In genomic region chr5:151047814-151048425, GRCh38 we compare ENCODE assay signal across 8 cellular contexts. TPM values are rescaled to one million over a fixed set of nuclear protein-coding genes. Genes with fewer than 3 reads are reported as not detected.
DNase-seq lines count a peak whose midpoint lies in the region; ATAC-seq, FAIRE-seq and TF ChIP-seq lines count a peak whose summit lies in the region.

No MANE protein-coding gene starts in this region.

- no peak for FAIRE-seq in HTR-8/SVneo (lab: Jason Lieb, UNC)

- ATAC-seq in activated naive CD8-positive, alpha-beta T cell treated with anti-CD3 and anti-CD28 coated beads, Interleukin-2, amount 10 ng/mL, durations not matched to agents 7 days and 5 days (ENCODE audit: low read depth): peak; percentile 64
- peak; percentile 76 to 83 for ATAC-seq in upper lobe of left lung (ENCODE audit: low FRiP score in 2 of 2)

- H3K4me1 Mint-ChIP-seq in activated naive CD8-positive, alpha-beta T cell treated with anti-CD3 and anti-CD28 coated beads, Interleukin-2, amount 10 ng/mL, durations not matched to agents 7 days and 5 days: peaks cover 13% of the 10 kb centered on the region

- no peak overlapping the region for H3K27ac ChIP-seq in HL-60 (replicated peaks)
- H3K27ac ChIP-seq in upper lobe of left lung: peak overlapping the region in 2 of 4 donors; percentile 48 to 52

- no peaks in the 10 kb centered on the region for H3K27me3 Mint-ChIP-seq in activated naive CD8-positive, alpha-beta T cell treated with anti-CD3 and anti-CD28 coated beads, Interleukin-2, amount 10 ng/mL, durations not matched to agents 7 days and 5 days

- no peak for TF ChIP-seq EP300 in upper lobe of left lung (IDR thresholded peaks at IDR 0.05)

- no peak overlapping the region for H3K4me3 Mint-ChIP-seq in activated naive CD8-positive, alpha-beta T cell treated with anti-CD3 and anti-CD28 coated beads, Interleukin-2, amount 10 ng/mL, durations not matched to agents 7 days and 5 days

- H3K9me3 Mint-ChIP-seq in activated naive CD8-positive, alpha-beta T cell treated with anti-CD3 and anti-CD28 coated beads, Interleukin-2, amount 10 ng/mL, durations not matched to agents 7 days and 5 days: no peaks in the 10 kb centered on the region

- H3K9me3 ChIP-seq in upper lobe of left lung: no peaks in the 10 kb centered on the region

- TF ChIP-seq CTCF in HL-60 (IDR thresholded peaks at IDR 0.05; ENCODE audit: insufficient read depth, low read length): peak; percentile 61
- peak; percentile 67 to 89 (median 82) for TF ChIP-seq CTCF in upper lobe of left lung (IDR thresholded peaks at IDR 0.05)

- no peak overlapping the region for H3K4me3 ChIP-seq in HL-60 (replicated peaks; ENCODE audit: insufficient read depth, low read length)
- H3K4me3 ChIP-seq in upper lobe of left lung: no peak overlapping the region

- peak; percentile 43 for DNase-seq in stimulated activated CD4-positive, alpha-beta T cell treated with anti-CD3 and anti-CD28 coated beads, Interleukin-15, amount 100 ng/mL, for 24 hours
- DNase-seq in stimulated activated CD4-positive, alpha-beta T cell treated with anti-CD3 and anti-CD28 coated beads, Interleukin-1b, Interleukin-23, amount 100 ng/mL, for 48 hours: no peak
- DNase-seq in HL-60 (ENCODE audit: low read depth in 1 of 2, low spot score in 1 of 2): no peak
- no peak for DNase-seq in activated naive CD8-positive, alpha-beta T cell treated with anti-CD3 and anti-CD28 coated beads, Interleukin-2, amount 10 ng/mL, durations not matched to agents 7 days and 5 days
- DNase-seq in iPS DF 19.7 (ENCODE audit: low read depth, low spot score): peak; percentile 23
- no peak for DNase-seq in upper lobe of left lung
- DNase-seq in GF-D8 (lab: John Stamatoyannopoulos, UW): no peak
- no peak for DNase-seq in HTR-8/SVneo (ENCODE audit: insufficient read length, low spot score)

- H3K27me3 ChIP-seq in HL-60 (ENCODE audit: insufficient read depth, poor library complexity, severe bottlenecking): no peaks in the 10 kb centered on the region
- H3K27me3 ChIP-seq in upper lobe of left lung: no peaks in the 10 kb centered on the region

- H3K36me3 ChIP-seq in upper lobe of left lung: peaks cover 12 to 94% (median 69%) of the 10 kb centered on the region in 4 donors

- POLR2A ChIA-PET in activated naive CD8-positive, alpha-beta T cell treated with anti-CD3 and anti-CD28 coated beads, Interleukin-2, amount 10 ng/mL, durations not matched to agents 7 days and 5 days (lab: Charles Lee): no interaction called here

- TF ChIP-seq POLR2A in upper lobe of left lung (IDR thresholded peaks at IDR 0.05): no peak

- 66 to 69% methylated on average over 13 of the region's 13 CpGs for WGBS in upper lobe of left lung, 2 donors

- peaks cover 34% of the 10 kb centered on the region for H3K36me3 Mint-ChIP-seq in activated naive CD8-positive, alpha-beta T cell treated with anti-CD3 and anti-CD28 coated beads, Interleukin-2, amount 10 ng/mL, durations not matched to agents 7 days and 5 days

- no peak overlapping the region for H3K27ac Mint-ChIP-seq in activated naive CD8-positive, alpha-beta T cell treated with anti-CD3 and anti-CD28 coated beads, Interleukin-2, amount 10 ng/mL, durations not matched to agents 7 days and 5 days

- H3K4me1 ChIP-seq in upper lobe of left lung: peaks cover 11 to 18% (median 15%) of the 10 kb centered on the region in 4 donors

RNA-seq across cellular contexts. Expression of gene GPX3, which starts 27.5 kb away (rescaled TPM):
- total RNA-seq in activated naive CD8-positive, alpha-beta T cell treated with anti-CD3 and anti-CD28 coated beads, Interleukin-2, amount 10 ng/mL, durations not matched to agents 7 days and 5 days: not detected
- total RNA-seq in upper lobe of left lung: 1,000 to 10,000 TPM in 4 of 6 donors, 100 to 1,000 TPM in 2; 876 to 1,536 (median 1,027) TPM

RNA-seq across cellular contexts. Expression of gene TNIP1, which starts 32.9 kb away (rescaled TPM):
- 100 to 1,000 TPM; 172 to 176 TPM for total RNA-seq in activated naive CD8-positive, alpha-beta T cell treated with anti-CD3 and anti-CD28 coated beads, Interleukin-2, amount 10 ng/mL, durations not matched to agents 7 days and 5 days
- 100 to 1,000 TPM; 109 to 166 (median 130) TPM for total RNA-seq in upper lobe of left lung

Comparison
In these comparisons a context has a peak if more than half of its experiments do, and no peak if none do; other contexts are left out.
1. DNase-seq: peak in stimulated activated CD4-positive, alpha-beta T cell treated with anti-CD3 and anti-CD28 coated beads, Interleukin-15, amount 100 ng/mL, for 24 hours (single experiment) and iPS DF 19.7 (single experiment); none in stimulated activated CD4-positive, alpha-beta T cell treated with anti-CD3 and anti-CD28 coated beads, Interleukin-1b, Interleukin-23, amount 100 ng/mL, for 48 hours (single experiment), HL-60 (0 of 2), activated naive CD8-positive, alpha-beta T cell treated with anti-CD3 and anti-CD28 coated beads, Interleukin-2, amount 10 ng/mL, durations not matched to agents 7 days and 5 days (single experiment), upper lobe of left lung (0 of 2), GF-D8 (single experiment) and HTR-8/SVneo (single experiment).
2. RNA of gene GPX3, which starts 27.5 kb away (total RNA-seq): 876 to 1,536 TPM in upper lobe of left lung; not detected in activated naive CD8-positive, alpha-beta T cell treated with anti-CD3 and anti-CD28 coated beads, Interleukin-2, amount 10 ng/mL, durations not matched to agents 7 days and 5 days; every median in the first group is over 100 times any median in the second.